19 cellular contexts compared by ENCODE assay signal in the genomic region with DNA sequence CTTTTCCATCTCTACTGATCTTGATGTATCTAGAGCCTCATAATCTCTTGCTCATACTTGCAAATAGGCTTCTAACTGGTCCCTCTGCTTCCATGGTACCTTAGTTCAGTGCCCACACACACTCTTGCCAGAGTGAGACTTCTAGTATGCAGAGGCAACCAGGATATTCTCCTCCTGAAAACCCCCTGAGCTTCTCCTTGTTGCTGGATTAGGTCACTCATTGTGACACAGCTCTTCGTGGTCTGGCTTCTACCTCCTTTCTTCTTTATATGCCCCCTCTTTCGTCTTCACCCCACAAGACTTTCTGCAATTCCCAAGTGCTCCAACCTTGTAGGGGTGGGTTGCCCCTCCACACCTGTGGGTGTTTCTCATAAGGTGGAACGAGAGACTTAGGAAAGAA. TPM values are rescaled to one million over a fixed set of nuclear protein-coding genes. Genes with fewer than 3 reads are reported as not detected.
"Had no signal": no experiment of that assay in that cellular context is flagged by ENCODE, and none has a peak within 500 bp of the region (broad histone marks: within the 10 kb centered on the region; RNA-seq: fewer than 3 reads in every experiment).

No MANE protein-coding gene starts in this region.

- H3K36me3 ChIP-seq: esophagus squamous epithelium, thyroid gland, vagina had no signal

- H3K4me3 ChIP-seq: esophagus squamous epithelium, mucosa of descending colon, thyroid gland, vagina had no signal

- ATAC-seq: activated naive CD4-positive, alpha-beta T cell treated with anti-CD3 and anti-CD28 coated beads, Interleukin-2, amount 50 U/mL, for 72 hours had no signal

- H3K9me3 ChIP-seq: thyroid gland had no signal

- H3K27ac Mint-ChIP-seq: activated naive CD4-positive, alpha-beta T cell treated with anti-CD3 and anti-CD28 coated beads, Interleukin-2, amount 50 U/mL, for 72 hours; activated T-helper 1 cell treated with anti-CD3 and anti-CD28 coated beads, Interleukin-12 subunit alpha, Interleukin-12 subunit beta, Interleukin-2, Interleukin-4 antibody, amounts not matched to agents 30 ng/mL and 10 ng/mL and 1 ng/mL, durations not matched to agents 14 hours and 24 hours and 36 hours; memory B cell; naive thymus-derived CD4-positive, alpha-beta T cell had no signal

- H3K4me3 Mint-ChIP-seq: activated T-helper 1 cell treated with anti-CD3 and anti-CD28 coated beads, Interleukin-12 subunit alpha, Interleukin-12 subunit beta, Interleukin-2, Interleukin-4 antibody, amounts not matched to agents 30 ng/mL and 10 ng/mL and 1 ng/mL, durations not matched to agents 14 hours and 24 hours and 36 hours; memory B cell; naive thymus-derived CD4-positive, alpha-beta T cell had no signal

- H3K4me1 ChIP-seq: parathyroid adenoma had no signal

- H3K27ac ChIP-seq: parathyroid adenoma, thyroid gland, vagina had no signal

- H3K79me2 ChIP-seq: parathyroid adenoma had no signal

- H3K36me3 Mint-ChIP-seq: memory B cell had no signal

- H2AFZ ChIP-seq: parathyroid adenoma had no signal

- H3K27me3 ChIP-seq: thyroid gland, vagina had no signal

- DNase-seq: activated CD4-positive, alpha-beta T cell treated with anti-CD3 and anti-CD28 coated beads, Interleukin-2, amount 50 U/mL, for 48 hours; activated gamma-delta T cell treated with Interleukin-2 at 50 U/mL for 16 hours; cerebellar nuclear complex; cortex of kidney; effector CD8-positive, alpha-beta T cell; esophagus squamous epithelium; naive thymus-derived CD4-positive, alpha-beta T cell; stimulated activated CD4-positive, alpha-beta T cell treated with anti-CD3 and anti-CD28 coated beads, Interleukin-1b, Interleukin-23, amount 100 ng/mL, for 48 hours; stimulated activated CD8-positive, alpha-beta memory T cell treated with anti-CD3 and anti-CD28 coated beads, Interleukin-4, amount 100 ng/mL, for 48 hours; stimulated activated naive CD4-positive, alpha-beta T cell; thyroid gland had no signal

RNA-seq across cellular contexts. Expression of a gene that starts 2.5 kb away (rescaled TPM):
- total RNA-seq: activated naive CD4-positive, alpha-beta T cell treated with anti-CD3 and anti-CD28 coated beads, Interleukin-2, amount 50 U/mL, for 72 hours; activated T-helper 1 cell treated with anti-CD3 and anti-CD28 coated beads, Interleukin-12 subunit alpha, Interleukin-12 subunit beta, Interleukin-2, Interleukin-4 antibody, amounts not matched to agents 30 ng/mL and 10 ng/mL and 1 ng/mL, durations not matched to agents 14 hours and 24 hours and 36 hours; endothelial cell of umbilical vein; T-helper 2 cell treated with Interferon-gamma antibody and Interleukin-4, amounts not matched to agents 100 ng/mL and 5 ng/mL, for 36 hours had no signal
